ENCODE assay signal across 1 cellular context in genomic region chr17:60138769-60139437, GRCh38.
TF ChIP-seq lines count a peak whose summit lies in the region.

No MANE protein-coding gene starts in this region.

TF ChIP-seq in IMR-90, 13 proteins besides CTCF, POLR2A, EP300 and RAD21 (continued from another document):
- TF ChIP-seq MAZ (IDR thresholded peaks at IDR 0.05; ENCODE audit: borderline replicate concordance, low read depth, low read length): no peak
- no peak for TF ChIP-seq SMC3 (IDR thresholded peaks at IDR 0.05; ENCODE audit: low read depth, low read length)
- no peak for TF ChIP-seq CHD1 (IDR thresholded peaks at IDR 0.05; ENCODE audit: low read depth, low read length)
- TF ChIP-seq USF2 (IDR thresholded peaks at IDR 0.05; ENCODE audit: low read depth, low read length): no peak
